Comparison of ENCODE assay signal across 1 cellular context in the genomic region with DNA sequence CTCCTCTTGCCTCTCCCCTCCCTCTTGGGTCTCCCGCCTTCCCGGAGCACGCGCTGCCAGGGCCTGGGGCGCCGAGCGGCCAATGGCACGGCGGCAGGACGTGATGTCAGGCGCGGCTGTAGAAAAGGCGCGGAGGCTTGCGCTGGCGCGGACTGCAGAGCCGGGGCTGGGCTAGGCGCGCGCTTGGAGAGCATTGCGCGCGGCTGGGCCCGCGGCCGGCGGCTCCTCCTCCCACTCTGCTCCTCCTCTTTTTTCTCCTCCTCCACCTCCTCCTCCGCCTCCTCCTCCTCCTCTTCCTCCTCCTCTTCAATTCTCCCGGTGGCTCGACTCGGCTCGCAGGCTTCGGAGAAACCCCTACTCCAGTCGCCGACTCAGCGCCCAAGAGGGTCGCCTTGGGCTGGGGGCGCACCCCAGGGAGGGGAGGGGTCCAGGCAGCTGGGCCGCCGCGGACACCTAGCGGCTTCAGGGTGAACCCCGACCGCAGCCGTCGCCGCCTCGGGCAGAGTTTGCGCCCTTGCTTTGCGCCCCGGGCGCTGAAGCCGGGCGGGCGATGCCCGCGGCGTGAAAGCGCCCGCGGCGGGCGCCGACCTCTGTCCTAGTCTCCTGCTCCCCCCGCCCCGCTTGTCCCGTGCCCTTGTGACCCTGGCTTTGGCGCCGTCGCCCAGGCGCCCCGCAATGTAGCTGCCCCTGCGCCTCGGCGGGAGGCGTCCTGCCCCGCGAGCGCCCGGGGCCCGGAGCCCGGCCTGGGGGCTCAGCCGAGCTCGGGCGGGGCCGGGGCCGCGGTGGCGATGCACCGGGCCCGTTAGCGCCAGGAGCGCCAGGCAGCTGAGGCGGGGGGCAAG.
TF ChIP-seq lines count a peak whose summit lies in the region.

A gene with protein sequence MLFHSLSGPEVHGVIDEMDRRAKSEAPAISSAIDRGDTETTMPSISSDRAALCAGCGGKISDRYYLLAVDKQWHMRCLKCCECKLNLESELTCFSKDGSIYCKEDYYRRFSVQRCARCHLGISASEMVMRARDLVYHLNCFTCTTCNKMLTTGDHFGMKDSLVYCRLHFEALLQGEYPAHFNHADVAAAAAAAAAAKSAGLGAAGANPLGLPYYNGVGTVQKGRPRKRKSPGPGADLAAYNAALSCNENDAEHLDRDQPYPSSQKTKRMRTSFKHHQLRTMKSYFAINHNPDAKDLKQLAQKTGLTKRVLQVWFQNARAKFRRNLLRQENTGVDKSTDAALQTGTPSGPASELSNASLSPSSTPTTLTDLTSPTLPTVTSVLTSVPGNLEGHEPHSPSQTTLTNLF (plus strand): TSS at position 309 of the 842 bp plus-strand sequence. CDS start 581 bp downstream, outside the sequence.

TF ChIP-seq in HepG2, 621 proteins besides CTCF, POLR2A, EP300 and RAD21 (continued from another document):
- TF ChIP-seq, protein P1, sequence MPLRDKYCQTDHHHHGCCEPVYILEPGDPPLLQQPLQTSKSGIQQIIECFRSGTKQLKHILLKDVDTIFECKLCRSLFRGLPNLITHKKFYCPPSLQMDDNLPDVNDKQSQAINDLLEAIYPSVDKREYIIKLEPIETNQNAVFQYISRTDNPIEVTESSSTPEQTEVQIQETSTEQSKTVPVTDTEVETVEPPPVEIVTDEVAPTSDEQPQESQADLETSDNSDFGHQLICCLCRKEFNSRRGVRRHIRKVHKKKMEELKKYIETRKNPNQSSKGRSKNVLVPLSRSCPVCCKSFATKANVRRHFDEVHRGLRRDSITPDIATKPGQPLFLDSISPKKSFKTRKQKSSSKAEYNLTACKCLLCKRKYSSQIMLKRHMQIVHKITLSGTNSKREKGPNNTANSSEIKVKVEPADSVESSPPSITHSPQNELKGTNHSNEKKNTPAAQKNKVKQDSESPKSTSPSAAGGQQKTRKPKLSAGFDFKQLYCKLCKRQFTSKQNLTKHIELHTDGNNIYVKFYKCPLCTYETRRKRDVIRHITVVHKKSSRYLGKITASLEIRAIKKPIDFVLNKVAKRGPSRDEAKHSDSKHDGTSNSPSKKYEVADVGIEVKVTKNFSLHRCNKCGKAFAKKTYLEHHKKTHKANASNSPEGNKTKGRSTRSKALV (CRISPR knock-in tag; IDR thresholded peaks at IDR 0.05), result peak; percentile 73; the same call in 1 of the 2 replicates
- TF ChIP-seq ZNF329 (CRISPR knock-in tag; IDR thresholded peaks at IDR 0.05; ENCODE audit: low read depth) (no peak), ZNF143 (CRISPR knock-in tag; IDR thresholded peaks at IDR 0.05) (no peak), RORA (CRISPR knock-in tag; IDR thresholded peaks at IDR 0.05) (no peak), ZNF263 (CRISPR knock-in tag; IDR thresholded peaks at IDR 0.05) (peak; percentile 55; the same call in 1 of the 2 replicates), ZZZ3 (CRISPR knock-in tag; IDR thresholded peaks at IDR 0.05; ENCODE audit: borderline replicate concordance) (no peak), HNRNPLL (IDR thresholded peaks at IDR 0.05; ENCODE audit: low read depth, low read length, poor library complexity, severe bottlenecking) (peak; percentile 46), GABPB1 (CRISPR knock-in tag; IDR thresholded peaks at IDR 0.05) (peak; percentile 71; the same call in 1 of the 2 replicates), GLI4 (CRISPR knock-in tag; IDR thresholded peaks at IDR 0.05; ENCODE audit: borderline replicate concordance) (no peak), CREB1 (IDR thresholded peaks at IDR 0.05) (no peak), CREB1 (CRISPR knock-in tag; IDR thresholded peaks at IDR 0.05) (no peak)
- TF ChIP-seq, protein P2, sequence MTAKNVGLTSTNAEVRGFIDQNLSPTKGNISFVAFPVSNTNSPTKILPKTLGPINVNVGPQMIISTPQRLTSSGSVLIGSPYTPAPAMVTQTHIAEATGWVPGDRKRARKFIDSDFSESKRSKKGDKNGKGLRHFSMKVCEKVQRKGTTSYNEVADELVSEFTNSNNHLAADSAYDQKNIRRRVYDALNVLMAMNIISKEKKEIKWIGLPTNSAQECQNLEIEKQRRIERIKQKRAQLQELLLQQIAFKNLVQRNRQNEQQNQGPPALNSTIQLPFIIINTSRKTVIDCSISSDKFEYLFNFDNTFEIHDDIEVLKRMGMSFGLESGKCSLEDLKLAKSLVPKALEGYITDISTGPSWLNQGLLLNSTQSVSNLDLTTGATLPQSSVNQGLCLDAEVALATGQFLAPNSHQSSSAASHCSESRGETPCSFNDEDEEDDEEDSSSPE (CRISPR knock-in tag; IDR thresholded peaks at IDR 0.05), result 0 out of 2 replicates have a peak, but pooled peaks have one; percentile 21
- TF ChIP-seq, protein P3, sequence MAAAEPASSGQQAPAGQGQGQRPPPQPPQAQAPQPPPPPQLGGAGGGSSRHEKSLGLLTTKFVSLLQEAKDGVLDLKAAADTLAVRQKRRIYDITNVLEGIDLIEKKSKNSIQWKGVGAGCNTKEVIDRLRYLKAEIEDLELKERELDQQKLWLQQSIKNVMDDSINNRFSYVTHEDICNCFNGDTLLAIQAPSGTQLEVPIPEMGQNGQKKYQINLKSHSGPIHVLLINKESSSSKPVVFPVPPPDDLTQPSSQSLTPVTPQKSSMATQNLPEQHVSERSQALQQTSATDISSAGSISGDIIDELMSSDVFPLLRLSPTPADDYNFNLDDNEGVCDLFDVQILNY (CRISPR knock-in tag; conservative IDR thresholded peaks at IDR 0.05), result no peak
- TF ChIP-seq, protein P4, sequence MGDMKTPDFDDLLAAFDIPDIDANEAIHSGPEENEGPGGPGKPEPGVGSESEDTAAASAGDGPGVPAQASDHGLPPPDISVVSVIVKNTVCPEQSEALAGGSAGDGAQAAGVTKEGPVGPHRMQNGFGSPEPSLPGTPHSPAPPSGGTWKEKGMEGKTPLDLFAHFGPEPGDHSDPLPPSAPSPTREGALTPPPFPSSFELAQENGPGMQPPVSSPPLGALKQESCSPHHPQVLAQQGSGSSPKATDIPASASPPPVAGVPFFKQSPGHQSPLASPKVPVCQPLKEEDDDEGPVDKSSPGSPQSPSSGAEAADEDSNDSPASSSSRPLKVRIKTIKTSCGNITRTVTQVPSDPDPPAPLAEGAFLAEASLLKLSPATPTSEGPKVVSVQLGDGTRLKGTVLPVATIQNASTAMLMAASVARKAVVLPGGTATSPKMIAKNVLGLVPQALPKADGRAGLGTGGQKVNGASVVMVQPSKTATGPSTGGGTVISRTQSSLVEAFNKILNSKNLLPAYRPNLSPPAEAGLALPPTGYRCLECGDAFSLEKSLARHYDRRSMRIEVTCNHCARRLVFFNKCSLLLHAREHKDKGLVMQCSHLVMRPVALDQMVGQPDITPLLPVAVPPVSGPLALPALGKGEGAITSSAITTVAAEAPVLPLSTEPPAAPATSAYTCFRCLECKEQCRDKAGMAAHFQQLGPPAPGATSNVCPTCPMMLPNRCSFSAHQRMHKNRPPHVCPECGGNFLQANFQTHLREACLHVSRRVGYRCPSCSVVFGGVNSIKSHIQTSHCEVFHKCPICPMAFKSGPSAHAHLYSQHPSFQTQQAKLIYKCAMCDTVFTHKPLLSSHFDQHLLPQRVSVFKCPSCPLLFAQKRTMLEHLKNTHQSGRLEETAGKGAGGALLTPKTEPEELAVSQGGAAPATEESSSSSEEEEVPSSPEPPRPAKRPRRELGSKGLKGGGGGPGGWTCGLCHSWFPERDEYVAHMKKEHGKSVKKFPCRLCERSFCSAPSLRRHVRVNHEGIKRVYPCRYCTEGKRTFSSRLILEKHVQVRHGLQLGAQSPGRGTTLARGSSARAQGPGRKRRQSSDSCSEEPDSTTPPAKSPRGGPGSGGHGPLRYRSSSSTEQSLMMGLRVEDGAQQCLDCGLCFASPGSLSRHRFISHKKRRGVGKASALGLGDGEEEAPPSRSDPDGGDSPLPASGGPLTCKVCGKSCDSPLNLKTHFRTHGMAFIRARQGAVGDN (CRISPR knock-in tag; IDR thresholded peaks at IDR 0.05), result peak; percentile 57
- TF ChIP-seq, protein P5, sequence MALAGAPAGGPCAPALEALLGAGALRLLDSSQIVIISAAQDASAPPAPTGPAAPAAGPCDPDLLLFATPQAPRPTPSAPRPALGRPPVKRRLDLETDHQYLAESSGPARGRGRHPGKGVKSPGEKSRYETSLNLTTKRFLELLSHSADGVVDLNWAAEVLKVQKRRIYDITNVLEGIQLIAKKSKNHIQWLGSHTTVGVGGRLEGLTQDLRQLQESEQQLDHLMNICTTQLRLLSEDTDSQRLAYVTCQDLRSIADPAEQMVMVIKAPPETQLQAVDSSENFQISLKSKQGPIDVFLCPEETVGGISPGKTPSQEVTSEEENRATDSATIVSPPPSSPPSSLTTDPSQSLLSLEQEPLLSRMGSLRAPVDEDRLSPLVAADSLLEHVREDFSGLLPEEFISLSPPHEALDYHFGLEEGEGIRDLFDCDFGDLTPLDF (CRISPR knock-in tag; IDR thresholded peaks at IDR 0.05), result no peak
- TF ChIP-seq, protein P6, sequence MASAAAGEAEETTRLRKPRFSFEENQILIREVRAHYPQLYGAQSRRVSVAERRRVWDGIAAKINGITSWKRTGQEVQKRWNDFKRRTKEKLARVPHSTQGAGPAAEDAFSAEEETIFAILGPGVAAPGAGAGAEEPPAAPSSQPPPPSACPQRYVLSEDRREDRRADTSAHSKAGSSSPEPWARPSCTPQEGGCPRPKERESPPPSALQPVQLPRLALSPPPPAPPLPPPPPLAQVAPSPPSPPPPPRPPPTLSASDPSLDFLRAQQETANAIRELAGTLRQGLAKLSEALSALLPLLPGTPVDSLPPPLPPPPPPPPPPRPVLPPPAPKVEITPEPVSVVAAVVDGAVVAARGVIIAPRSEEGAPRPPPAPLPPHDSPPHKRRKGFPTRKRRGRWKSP (CRISPR knock-in tag; IDR thresholded peaks at IDR 0.05), result peak; percentile 96
- TF ChIP-seq, protein P7, sequence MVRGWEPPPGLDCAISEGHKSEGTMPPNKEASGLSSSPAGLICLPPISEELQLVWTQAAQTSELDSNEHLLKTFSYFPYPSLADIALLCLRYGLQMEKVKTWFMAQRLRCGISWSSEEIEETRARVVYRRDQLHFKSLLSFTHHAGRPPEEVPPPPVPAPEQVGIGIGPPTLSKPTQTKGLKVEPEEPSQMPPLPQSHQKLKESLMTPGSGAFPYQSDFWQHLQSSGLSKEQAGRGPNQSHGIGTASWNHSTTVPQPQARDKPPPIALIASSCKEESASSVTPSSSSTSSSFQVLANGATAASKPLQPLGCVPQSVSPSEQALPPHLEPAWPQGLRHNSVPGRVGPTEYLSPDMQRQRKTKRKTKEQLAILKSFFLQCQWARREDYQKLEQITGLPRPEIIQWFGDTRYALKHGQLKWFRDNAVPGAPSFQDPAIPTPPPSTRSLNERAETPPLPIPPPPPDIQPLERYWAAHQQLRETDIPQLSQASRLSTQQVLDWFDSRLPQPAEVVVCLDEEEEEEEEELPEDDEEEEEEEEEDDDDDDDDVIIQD (CRISPR knock-in tag; IDR thresholded peaks at IDR 0.05; ENCODE audit: low read depth), result no peak
- TF ChIP-seq, protein P8, sequence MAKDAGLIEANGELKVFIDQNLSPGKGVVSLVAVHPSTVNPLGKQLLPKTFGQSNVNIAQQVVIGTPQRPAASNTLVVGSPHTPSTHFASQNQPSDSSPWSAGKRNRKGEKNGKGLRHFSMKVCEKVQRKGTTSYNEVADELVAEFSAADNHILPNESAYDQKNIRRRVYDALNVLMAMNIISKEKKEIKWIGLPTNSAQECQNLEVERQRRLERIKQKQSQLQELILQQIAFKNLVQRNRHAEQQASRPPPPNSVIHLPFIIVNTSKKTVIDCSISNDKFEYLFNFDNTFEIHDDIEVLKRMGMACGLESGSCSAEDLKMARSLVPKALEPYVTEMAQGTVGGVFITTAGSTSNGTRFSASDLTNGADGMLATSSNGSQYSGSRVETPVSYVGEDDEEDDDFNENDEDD (CRISPR knock-in tag; IDR thresholded peaks at IDR 0.05; ENCODE audit: borderline replicate concordance), result peak; percentile 54; the same call in 1 of the 2 replicates
